Comparison of ENCODE assay signal across 8 cellular contexts in genomic region chr20:324177-325042, GRCh38. TPM values are rescaled to one million over a fixed set of nuclear protein-coding genes. Genes with fewer than 3 reads are reported as not detected.
DNase-seq lines count a peak whose midpoint lies in the region; ATAC-seq and TF ChIP-seq lines count a peak whose summit lies in the region.

No MANE protein-coding gene starts in this region.

- peak overlapping the region; percentile 90 for H3K27ac ChIP-seq in MM.1S (ENCODE audit: low read length)
- peak overlapping the region; percentile 95 to 97 (median 96) for H3K27ac ChIP-seq in gastroesophageal sphincter
- H3K27ac ChIP-seq in neutrophil, result peak overlapping the region; percentile 74
- H3K27ac ChIP-seq in substantia nigra (ENCODE audit: low read depth, low read length, poor library complexity, severe bottlenecking), result peak overlapping the region; percentile 88

- H3K4me3 ChIP-seq in HAP-1 (peak overlapping the region; percentile 40), MM.1S (ENCODE audit: low read length) (peak overlapping the region; percentile 87), gastroesophageal sphincter (peak overlapping the region; percentile 64 to 83), neutrophil (ENCODE audit: low read depth in 1 of 2, low read length in 1 of 2) (peak overlapping the region; percentile 83 to 91)

- H3F3A ChIP-seq in MM.1S (ENCODE audit: insufficient read depth, low read length), result peaks cover 15% of the 10 kb centered on the region

- H3K9me3 ChIP-seq in HAP-1 (no peaks in the 10 kb centered on the region), MM.1S (replicated peaks; ENCODE audit: insufficient read depth, low read length) (no peaks in the 10 kb centered on the region), gastroesophageal sphincter (no peaks in the 10 kb centered on the region), neutrophil (no peaks in the 10 kb centered on the region)

- peaks cover 7% of the 10 kb centered on the region for H3K4me1 ChIP-seq in HAP-1
- H3K4me1 ChIP-seq in MM.1S (ENCODE audit: low read length), result no peaks in the 10 kb centered on the region; the same call in 1 of the 2 replicates
- H3K4me1 ChIP-seq in gastroesophageal sphincter, result peaks cover 0 to 55% (median 7%) of the 10 kb centered on the region in 3 donors
- H3K4me1 ChIP-seq in neutrophil (ENCODE audit: control insufficient read depth in 1 of 2, insufficient read depth in 1 of 2, low read depth in 1 of 2, low read length in 1 of 2), result peaks cover 26 to 30% of the 10 kb centered on the region in 2 experiments

- no peak for TF ChIP-seq EP300 in gastroesophageal sphincter (IDR thresholded peaks at IDR 0.05)

- WGBS in gastroesophageal sphincter (ENCODE audit: low coverage in 1 of 2), 2 donors, result 0% methylated on average over 3 to 9 of the region's 68 CpGs

- H3K27me3 ChIP-seq in HAP-1 (ENCODE audit: low read depth) (no peaks in the 10 kb centered on the region), MM.1S (replicated peaks; ENCODE audit: insufficient read depth, low read length) (no peaks in the 10 kb centered on the region), gastroesophageal sphincter (no peaks in the 10 kb centered on the region), neutrophil (peaks cover 65% of the 10 kb centered on the region)

- peak overlapping the region; percentile 100 for H3K4me2 ChIP-seq in MM.1S (ENCODE audit: low read depth, low read length)

- peak; percentile 75 for ATAC-seq in gastroesophageal sphincter

- TF ChIP-seq POLR2A in gastroesophageal sphincter (IDR thresholded peaks at IDR 0.05), result peak; percentile 60 to 81

- no peaks in the 10 kb centered on the region for H3K9me2 ChIP-seq in MM.1S (replicated peaks; ENCODE audit: insufficient read depth, low read length)

- peak overlapping the region; percentile 84 for H2AFZ ChIP-seq in MM.1S (ENCODE audit: low read length)

- H3K36me3 ChIP-seq in HAP-1 (replicated peaks) (peaks cover 9% of the 10 kb centered on the region), MM.1S (replicated peaks; ENCODE audit: insufficient read depth, low read length) (no peaks in the 10 kb centered on the region), gastroesophageal sphincter (peaks cover 0 to 21% of the 10 kb centered on the region in 2 donors), neutrophil (no peaks in the 10 kb centered on the region)

- H3K79me2 ChIP-seq in MM.1S (ENCODE audit: low read length), result peaks cover 10% of the 10 kb centered on the region; the same call in 1 of the 2 replicates

- DNase-seq in GM03348 (ENCODE audit: low spot score), result peak; percentile 93
- peak; percentile 81 to 96 for DNase-seq in HAP-1 (ENCODE audit: low spot score in 2 of 2)
- peak; percentile 91 for DNase-seq in MM.1S
- DNase-seq in SIG-M5 treated with dmso at 0.1 percent for 504 hours (lab: John Stamatoyannopoulos, UW; ENCODE audit: unreplicated experiment), result peak; percentile 89
- DNase-seq in activated naive CD4-positive, alpha-beta T cell (lab: John Stamatoyannopoulos, UW), result peak; percentile 63 to 88 (median 74)
- DNase-seq in substantia nigra (lab: John Stamatoyannopoulos, UW), result peak in 48 of 49 donors; percentile 13 to 92 (median 61)

- H4K20me1 ChIP-seq in MM.1S (ENCODE audit: insufficient read depth, low read length), result no peaks in the 10 kb centered on the region

- TF ChIP-seq CTCF in MM.1S (IDR thresholded peaks at IDR 0.05; ENCODE audit: low read length) (peak; percentile 31), gastroesophageal sphincter (IDR thresholded peaks at IDR 0.05) (peak in 3 of 4 experiments; percentile 40 to 62 (median 45)), neutrophil (IDR thresholded peaks at IDR 0.05) (no peak)

- H3K9ac ChIP-seq in MM.1S (ENCODE audit: low read length), result peak overlapping the region; percentile 82

- in situ Hi-C loops in HAP-1 (cut with MboI; ENCODE audit: low sequenced_read_pairs), result no loop called here

RNA-seq across cellular contexts. Expression of gene SOX12, which starts 0.9 kb away (rescaled TPM):
- total RNA-seq in gastroesophageal sphincter, result 1 to 10 TPM; 3.4 to 7.3 (median 5.9) TPM

RNA-seq across cellular contexts. Expression of gene NRSN2, which starts 22.5 kb away (rescaled TPM):
- 10 to 100 TPM; 25.3 to 51.6 (median 30.2) TPM for total RNA-seq in gastroesophageal sphincter

RNA-seq across cellular contexts. Expression of gene ZCCHC3, which starts 27.0 kb away (rescaled TPM):
- total RNA-seq in gastroesophageal sphincter, result 10 to 100 TPM; 17.4 to 24.0 (median 21.4) TPM

RNA-seq across cellular contexts. Expression of gene C20orf96, which starts 33.9 kb away (rescaled TPM):
- total RNA-seq in gastroesophageal sphincter, result 1 to 10 TPM in 2 of 4 donors, under 1 TPM in 2; 0.67 to 3.1 (median 1.3) TPM

RNA-seq across cellular contexts. Expression of gene TRIB3, which starts 56.1 kb away (rescaled TPM):
- 1 to 10 TPM in 3 of 4 donors, under 1 TPM in 1; 0.31 to 5.6 (median 3.9) TPM for total RNA-seq in gastroesophageal sphincter

Comparison
In these comparisons a context has a peak if more than half of its experiments do, and no peak if none do; other contexts are left out.
1. Peak in every context shown above with its lines: DNase-seq, ATAC-seq, H3K4me3 ChIP-seq and H3K27ac ChIP-seq.